8 cellular contexts compared by ENCODE assay signal in genomic region chr4:108018038-108018883, GRCh38. TPM values are rescaled to one million over a fixed set of nuclear protein-coding genes. Genes with fewer than 3 reads are reported as not detected.
A peak's percentile ranks its signal among the peaks of the same experiment; 100 is the strongest.
DNase-seq lines count a peak whose midpoint lies in the region; ATAC-seq, FAIRE-seq and TF ChIP-seq lines count a peak whose summit lies in the region.

No MANE protein-coding gene starts in this region.

- H3K27ac ChIP-seq in KOPT-K1 (ENCODE audit: low read depth, low read length, poor library complexity, severe bottlenecking) (peak overlapping the region; percentile 45), SJSA1 (no peak overlapping the region), pancreas (no peak overlapping the region)

- intact Hi-C loops in pancreas (cut with DNase I): no loop called here

- no peak overlapping the region for H3K4me3 Mint-ChIP-seq in type B pancreatic cell

- ATAC-seq in GM21529 (IDR thresholded peaks at IDR 0.05; ENCODE audit: unreplicated experiment): peak; percentile 88
- peak; percentile 81 to 94 (median 90) for ATAC-seq in pancreas

- no peaks in the 10 kb centered on the region for H3K9me3 ChIP-seq in KOPT-K1 (ENCODE audit: insufficient read depth, low read length, poor library complexity, severe bottlenecking)
- no peaks in the 10 kb centered on the region for H3K9me3 ChIP-seq in SJSA1 (replicated peaks)
- no peaks in the 10 kb centered on the region for H3K9me3 ChIP-seq in pancreas

- H3K36me3 ChIP-seq in KOPT-K1 (ENCODE audit: insufficient read depth, low read length) (peaks cover 91% of the 10 kb centered on the region), SJSA1 (peaks cover 42% of the 10 kb centered on the region), pancreas (peaks cover 0 to 21% (median 0%) of the 10 kb centered on the region in 3 donors)

- H3K4me1 ChIP-seq in SJSA1 (replicated peaks) (no peaks in the 10 kb centered on the region), pancreas (no peaks in the 10 kb centered on the region)

- H3K36me3 Mint-ChIP-seq in type B pancreatic cell: peaks cover 11% of the 10 kb centered on the region

- no peaks in the 10 kb centered on the region for H3K27me3 Mint-ChIP-seq in type B pancreatic cell

- TF ChIP-seq CTCF in pancreas (IDR thresholded peaks at IDR 0.05): peak; percentile 73 to 86 (median 76)
- peak; percentile 94 for TF ChIP-seq CTCF in type B pancreatic cell (conservative IDR thresholded peaks at IDR 0.05)

- H3K4me3 ChIP-seq in SJSA1: no peak overlapping the region
- H3K4me3 ChIP-seq in pancreas: no peak overlapping the region

- peak; percentile 73 for FAIRE-seq in pancreas (lab: Jason Lieb, UNC)

- WGBS in pancreas, 2 donors: 36 to 39% methylated on average over 8 of the region's 8 CpGs

- DNase-seq in DMS53 (lab: John Stamatoyannopoulos, UW) (peak; percentile 73), SJSA1 (ENCODE audit: low read depth in 1 of 2, low spot score in 2 of 2) (peak; percentile 53 to 77), germinal center (ENCODE audit: low spot score) (peak; percentile 69), pancreas (peak; percentile 56 to 87 (median 76)), type B pancreatic cell (ENCODE audit: extremely low spot score, unreplicated experiment) (peak; percentile 79)
- DNase-seq in activated gamma-delta T cell treated with anti-CD3 and anti-CD28 coated beads, Interleukin-2, amount 50 U/mL, for 16 hours (ENCODE audit: low read depth): peak; percentile 76

- H3K4me1 Mint-ChIP-seq in type B pancreatic cell (ENCODE audit: unreplicated experiment): no peaks in the 10 kb centered on the region

- no peak overlapping the region for H3K27ac Mint-ChIP-seq in type B pancreatic cell

- H3K9me3 Mint-ChIP-seq in type B pancreatic cell: no peaks in the 10 kb centered on the region

- H3K27me3 ChIP-seq in SJSA1 (replicated peaks) (no peaks in the 10 kb centered on the region), pancreas (no peaks in the 10 kb centered on the region)

RNA-seq across cellular contexts. Expression of gene HADH, which starts 28.6 kb away (rescaled TPM):
- 7.8 and 13.0 TPM in 2 replicates for total RNA-seq in SJSA1 (2014; rRNA removed; shearing (Covaris generic))
- 10 to 100 TPM; 14.2 to 29.5 (median 25.1) TPM for total RNA-seq in pancreas
- 100 to 1,000 TPM in 1 of 2 donors, 10 to 100 TPM in 1; 26.1 to 112 TPM for polyA plus RNA-seq in pancreas
- 41.8 and 68.5 TPM in 2 replicates for total RNA-seq in type B pancreatic cell (ENCODE audit: low replicate concordance)
